In genomic region chr20:47243906-47244305, GRCh38 we compare ENCODE assay signal across 16 cellular contexts.
DNase-seq lines count a peak whose midpoint lies in the region; ATAC-seq, FAIRE-seq and TF ChIP-seq lines count a peak whose summit lies in the region.
"Had no signal": no experiment of that assay in that cellular context is flagged by ENCODE, and none has a peak within 500 bp of the region (broad histone marks: within the 10 kb centered on the region; RNA-seq: fewer than 3 reads in every experiment).

No MANE protein-coding gene starts in this region.

- H3K4me2 ChIP-seq in HepG2 (ENCODE audit: low read depth, low read length) = no peak overlapping the region

- BruUV-seq in HepG2 (replicated peaks; lab: Mats Ljungman, UMichigan) = no TSS peak

- WGBS in HepG2 (ENCODE audit: low lambda C conversion rate) = 98% methylated on average over 2 of the region's 2 CpGs
- WGBS in right lobe of liver (ENCODE audit: insufficient coverage, low coverage, low lambda C conversion rate, missing lambda C conversion rate) = 92% methylated on average over 2 of the region's 2 CpGs

- CTCF ChIA-PET in HepG2 (lab: Yijun Ruan, JAX; ENCODE audit: low intra/inter-chr PET ratio, low total read pairs) (no interaction called here), activated B cell treated with CpG ODN at 0.5 μM for 24 hours (lab: Charles Lee) (interaction anchor here (1.1 kb wide), 1 partner anchor 140 kb away, joined by 4 read pairs; no protein-coding TSS in a partner anchor)

- no peak overlapping the region for H2AFZ ChIP-seq in HepG2 (ENCODE audit: low read length)
- H2AFZ ChIP-seq: parathyroid adenoma had no signal

- ATAC-seq in HepG2 (no peak), right lobe of liver (no peak), activated B cell treated with CpG ODN at 0.5 μM for 24 hours (ENCODE audit: low read depth) (no peak), GM18505 (IDR thresholded peaks at IDR 0.05; ENCODE audit: unreplicated experiment) (no peak)
- ATAC-seq: Right ventricle myocardium inferior had no signal

- intact Hi-C loops in HepG2 (cut with micrococcal nuclease; ENCODE audit: unreplicated experiment) (no loop called here), right lobe of liver (cut with DNase I) (no loop called here), activated B cell treated with CpG ODN at 0.5 μM for 24 hours (cut with micrococcal nuclease) (no loop called here)

- no peaks in the 10 kb centered on the region for H3K27me3 ChIP-seq in HepG2 (ENCODE audit: control insufficient read depth in 1 of 2, insufficient read depth in 2 of 2, low read length in 2 of 2)
- H3K27me3 ChIP-seq in right lobe of liver = no peaks in the 10 kb centered on the region

- peak overlapping the region; percentile 50 for H3K27ac Mint-ChIP-seq in activated B cell treated with CpG ODN at 0.5 μM for 24 hours
- peak overlapping the region; percentile 86 for H3K27ac Mint-ChIP-seq in mesothelial cell of epicardium

- no peaks in the 10 kb centered on the region for H3K9me3 ChIP-seq in HepG2 (ENCODE audit: low read length)
- no peaks in the 10 kb centered on the region for H3K9me3 ChIP-seq in right lobe of liver

- H3K9ac ChIP-seq in HepG2 (ENCODE audit: insufficient read depth, low read depth, low read length) = no peak overlapping the region
- H3K9ac ChIP-seq: parathyroid adenoma had no signal

- TF ChIP-seq EP300 in HepG2 (IDR thresholded peaks at IDR 0.05; ENCODE audit: low read depth in 2 of 2, low read length in 2 of 2) (no peak), HepG2 (CRISPR knock-in tag; IDR thresholded peaks at IDR 0.05; ENCODE audit: borderline replicate concordance) (no peak)

- no peaks in the 10 kb centered on the region for H3K27me3 Mint-ChIP-seq in activated B cell treated with CpG ODN at 0.5 μM for 24 hours
- no peaks in the 10 kb centered on the region for H3K27me3 Mint-ChIP-seq in mesothelial cell of epicardium (ENCODE audit: low read depth)

- peaks cover 21% of the 10 kb centered on the region for H3K79me2 ChIP-seq in HepG2 (ENCODE audit: insufficient read depth, low read length)

- no peak overlapping the region for H3K4me3 ChIP-seq in HepG2 (replicated peaks in 1 of 3; ENCODE audit: insufficient read depth in 1 of 3, low read depth in 2 of 3, low read length in 3 of 3)
- H3K4me3 ChIP-seq in right lobe of liver = no peak overlapping the region

- H3K9me3 Mint-ChIP-seq in activated B cell treated with CpG ODN at 0.5 μM for 24 hours (no peaks in the 10 kb centered on the region), mesothelial cell of epicardium (no peaks in the 10 kb centered on the region)

- peaks cover 80% of the 10 kb centered on the region for H3K36me3 Mint-ChIP-seq in activated B cell treated with CpG ODN at 0.5 μM for 24 hours (ENCODE audit: low read depth)
- peaks cover 41% of the 10 kb centered on the region for H3K36me3 Mint-ChIP-seq in mesothelial cell of epicardium

- H3K27ac ChIP-seq in HepG2 (ENCODE audit: extremely low read length, insufficient read depth, low read length) (no peak overlapping the region), right lobe of liver (peak overlapping the region in 1 of 3 donors; percentile 49)
- H3K27ac ChIP-seq: parathyroid adenoma had no signal

- no peak for TF ChIP-seq RAD21 in HepG2 (CRISPR knock-in tag; IDR thresholded peaks at IDR 0.05)

- TF ChIP-seq POLR2A in HepG2 (IDR thresholded peaks at IDR 0.05; ENCODE audit: insufficient read depth in 1 of 2, low read depth in 2 of 2, low read length in 2 of 2) = no peak
- no peak for TF ChIP-seq POLR2A in right lobe of liver (IDR thresholded peaks at IDR 0.05)
- TF ChIP-seq POLR2A in GM18505 (IDR thresholded peaks at IDR 0.05; ENCODE audit: borderline replicate concordance, extremely low read depth, insufficient read depth, insufficient read length) = no peak

- H3K4me1 Mint-ChIP-seq in activated B cell treated with CpG ODN at 0.5 μM for 24 hours (no peaks in the 10 kb centered on the region), mesothelial cell of epicardium (peaks cover 23% of the 10 kb centered on the region)

- TF ChIP-seq CTCF in HepG2 (CRISPR knock-in tag; IDR thresholded peaks at IDR 0.05) (no peak), right lobe of liver (IDR thresholded peaks at IDR 0.05) (no peak), activated B cell treated with CpG ODN at 0.5 μM for 24 hours (IDR thresholded peaks at IDR 0.05) (no peak), mesothelial cell of epicardium (IDR thresholded peaks at IDR 0.05; ENCODE audit: unreplicated experiment) (no peak)

- H3K4me1 ChIP-seq in HepG2 (ENCODE audit: insufficient read depth, low read length) (no peaks in the 10 kb centered on the region), right lobe of liver (peaks cover 0 to 29% (median 6%) of the 10 kb centered on the region in 4 donors)
- H3K4me1 ChIP-seq: parathyroid adenoma had no signal

- H3K36me3 ChIP-seq in HepG2 (replicated peaks in 1 of 2; ENCODE audit: control insufficient read depth in 1 of 2, insufficient read depth in 2 of 2, low read length in 2 of 2) = peaks cover 66 to 90% of the 10 kb centered on the region in 2 experiments
- peaks cover 0 to 23% (median 11%) of the 10 kb centered on the region in 4 donors for H3K36me3 ChIP-seq in right lobe of liver

- H3K4me3 Mint-ChIP-seq in activated B cell treated with CpG ODN at 0.5 μM for 24 hours (no peak overlapping the region), mesothelial cell of epicardium (no peak overlapping the region)

- H4K20me1 ChIP-seq in HepG2 (ENCODE audit: insufficient read depth, low read length) = peaks cover 52% of the 10 kb centered on the region

- DNase-seq in HepG2 (ENCODE audit: low spot score) = no peak
- no peak for DNase-seq in right lobe of liver
- no peak for DNase-seq in activated B cell treated with CpG ODN at 0.5 μM for 24 hours
- DNase-seq in mesothelial cell of epicardium (ENCODE audit: low spot score in 2 of 2, unreplicated experiment in 2 of 2) = no peak
- DNase-seq in NCI-H510A (lab: John Stamatoyannopoulos, UW) = no peak
- DNase-seq in stimulated activated naive CD4-positive, alpha-beta T cell (lab: John Stamatoyannopoulos, UW) = no peak
- no peak for DNase-seq in dedifferentiated amniotic fluid mesenchymal stem cell (ENCODE audit: extremely low spot score)
- DNase-seq: cerebellar nuclear complex; NCI-H1694; NCI-H226; stimulated activated CD4-positive, alpha-beta T cell treated with anti-CD3 and anti-CD28 coated beads, Interleukin-2, amount 100 ng/mL, for 48 hours; T-helper 1 cell had no signal

- POLR2A ChIA-PET in HepG2 (lab: Yijun Ruan, JAX) (no interaction called here), activated B cell treated with CpG ODN at 0.5 μM for 24 hours (lab: Charles Lee) (interaction anchor here (0.5 kb wide), 1 partner anchor 269 kb away, joined by 5 read pairs; no protein-coding TSS in a partner anchor)

- in situ Hi-C loops in HepG2 (cut with HindIII; ENCODE audit: extremely low pct_ligation_motif_present, low pct_unique_long_range_greater_than_20kb) = no loop called here

- peak; percentile 30 for FAIRE-seq in HepG2 (lab: Jason Lieb, UNC)
- FAIRE-seq: D721Med had no signal

TF ChIP-seq in HepG2, 621 proteins besides CTCF, POLR2A, EP300 and RAD21:
- TF ChIP-seq RBM22 (optimal IDR thresholded peaks at IDR 0.05; ENCODE audit: low read length) (peak; percentile 83), ATF1 (CRISPR knock-in tag; IDR thresholded peaks at IDR 0.05) (0 out of 2 replicates have a peak, but pooled peaks have one; percentile 15), AHR (CRISPR knock-in tag; IDR thresholded peaks at IDR 0.05) (no peak), SSRP1 (CRISPR knock-in tag; IDR thresholded peaks at IDR 0.05) (0 out of 2 replicates have a peak, but pooled peaks have one; percentile 30)
TF ChIP-seq in HepG2: peak in this region for 3.
